In the genomic region with DNA sequence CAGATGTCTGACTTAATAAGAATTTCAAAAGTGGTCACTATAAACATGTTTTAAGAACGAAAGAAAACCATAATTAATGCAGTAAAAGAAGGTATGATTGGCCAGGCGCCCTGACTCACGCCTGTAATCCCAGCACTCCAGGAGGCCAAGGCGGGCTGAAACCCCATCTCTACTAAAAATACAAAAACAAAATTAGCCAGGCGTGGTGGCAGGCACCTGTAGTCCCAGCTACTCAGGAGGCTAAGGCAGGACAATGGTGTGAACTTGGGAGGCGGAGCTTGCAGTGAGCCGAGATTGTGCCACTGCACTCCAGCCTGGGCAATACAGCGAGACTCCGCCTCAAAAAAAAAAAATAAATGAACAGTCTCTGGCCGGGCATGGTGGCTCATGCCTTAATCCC, we compare ENCODE assay signal across 2 cellular contexts.
A peak's percentile ranks its signal among the peaks of the same experiment; 100 is the strongest.
TF ChIP-seq lines count a peak whose summit lies in the region.

No MANE protein-coding gene starts in this region.

TF ChIP-seq in WTC11, 78 proteins besides CTCF, POLR2A, EP300 and RAD21:
- peak; percentile 90 for TF ChIP-seq ZNF121 (CRISPR knock-in tag; IDR thresholded peaks at IDR 0.05)

TF ChIP-seq in HepG2, 621 proteins besides CTCF, POLR2A, EP300 and RAD21:
- 0 out of 2 replicates have a peak, but pooled peaks have one; percentile 35 for TF ChIP-seq ZNF121 (CRISPR knock-in tag; IDR thresholded peaks at IDR 0.05)
